In the genomic region with DNA sequence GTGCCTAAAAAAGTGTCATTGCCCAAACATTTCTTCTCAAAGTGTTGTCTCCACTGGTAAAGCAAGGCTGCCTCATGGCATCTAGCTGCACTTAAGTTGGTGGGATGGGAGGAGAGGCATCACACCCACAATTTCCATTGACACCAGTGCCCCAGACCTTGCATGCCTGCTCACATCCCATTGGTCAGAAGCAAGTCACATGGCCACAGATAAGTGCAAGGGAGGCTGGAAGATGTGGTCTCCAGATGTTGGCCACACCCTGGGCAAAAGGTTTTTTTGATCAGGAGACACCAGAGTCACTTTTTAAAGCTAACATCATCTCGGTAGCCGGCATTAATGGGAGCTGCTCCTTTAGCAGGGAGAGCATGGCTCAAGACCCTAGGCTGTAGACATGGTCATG, we compare ENCODE assay signal across 28 cellular contexts.
"Had no signal": no experiment of that assay in that cellular context is flagged by ENCODE, and none has a peak within 500 bp of the region (broad histone marks: within the 10 kb centered on the region; RNA-seq: fewer than 3 reads in every experiment).

No MANE protein-coding gene starts in this region.

- H3K27me3 ChIP-seq: adrenal gland, body of pancreas had no signal

- ATAC-seq: activated CD4-positive, alpha-beta T cell treated with anti-CD3 and anti-CD28 coated beads for 36 hours; activated CD8-positive, alpha-beta memory T cell treated with anti-CD3 and anti-CD28 coated beads, Interleukin-2, amount 10 ng/mL, durations not matched to agents 7 days and 5 days; activated CD8-positive, alpha-beta T cell treated with anti-CD3 and anti-CD28 coated beads, Interleukin-2, amount 10 ng/mL, durations not matched to agents 7 days and 5 days; activated naive CD8-positive, alpha-beta T cell treated with anti-CD3 and anti-CD28 coated beads, Interleukin-2, amount 50 U/mL, for 24 hours; body of pancreas; effector memory CD8-positive, alpha-beta T cell; gastroesophageal sphincter; heart right ventricle had no signal

- DNase-seq: activated CD4-positive, alpha-beta memory T cell treated with anti-CD3 and anti-CD28 coated beads for 36 hours; activated CD4-positive, alpha-beta T cell treated with anti-CD3 and anti-CD28 coated beads for 36 hours; activated CD4-positive, alpha-beta T cell treated with anti-CD3 and anti-CD28 coated beads, Interleukin-2, amount 10 ng/mL, durations not matched to agents 24 days and 14 days; activated CD4-positive, CD25-positive, alpha-beta regulatory T cell; activated CD4-positive, CD25-positive, alpha-beta regulatory T cell treated with anti-CD3 and anti-CD28 coated beads, Interleukin-2, amount 50 U/mL, for 72 hours; activated CD8-positive, alpha-beta memory T cell treated with anti-CD3 and anti-CD28 coated beads, Interleukin-2, amount 10 ng/mL, durations not matched to agents 7 days and 5 days; activated CD8-positive, alpha-beta memory T cell treated with anti-CD3 and anti-CD28 coated beads, Interleukin-2, amount 50 U/mL, for 4 hours; activated CD8-positive, alpha-beta T cell treated with anti-CD3 and anti-CD28 coated beads, Interleukin-2, amount 10 ng/mL, durations not matched to agents 7 days and 5 days; activated effector memory CD4-positive, alpha-beta T cell treated with anti-CD3 and anti-CD28 coated beads, Interleukin-2, amount 50 U/mL, for 16 hours; activated naive CD4-positive, alpha-beta T cell treated with anti-CD3 and anti-CD28 coated beads for 36 hours; activated naive CD8-positive, alpha-beta T cell treated with anti-CD3 and anti-CD28 coated beads for 36 hours; activated naive CD8-positive, alpha-beta T cell treated with anti-CD3 and anti-CD28 coated beads, Interleukin-2, amount 50 U/mL, for 24 hours; activated T-cell treated with anti-CD3 and anti-CD28 coated beads, Interleukin-2, amount 50 U/mL, for 1 hour; activated T-cell treated with anti-CD3 and anti-CD28 coated beads, Interleukin-2, amount 50 U/mL, for 48 hours; adrenal gland; amygdala; body of pancreas; caudate nucleus; cortex of kidney; dermis blood vessel endothelial cell; effector CD4-positive, alpha-beta T cell; effector memory CD8-positive, alpha-beta T cell; esophagus squamous epithelium; foreskin melanocyte; heart right ventricle; T-helper 2 cell had no signal

- H3K4me1 ChIP-seq: adrenal gland, body of pancreas, esophagus squamous epithelium, gastroesophageal sphincter had no signal

- H3K36me3 ChIP-seq: adrenal gland, esophagus squamous epithelium, gastroesophageal sphincter, heart right ventricle had no signal

- H3K27ac ChIP-seq: adrenal gland, body of pancreas, esophagus squamous epithelium, gastroesophageal sphincter, heart right ventricle had no signal

- H3K9me3 ChIP-seq: adrenal gland, body of pancreas, esophagus squamous epithelium, gastroesophageal sphincter, heart right ventricle had no signal

- FAIRE-seq: colon had no signal

- H3K4me3 ChIP-seq: adrenal gland, body of pancreas, esophagus squamous epithelium, gastroesophageal sphincter, heart right ventricle had no signal
